1 cellular context compared by ENCODE assay signal in the genomic region with DNA sequence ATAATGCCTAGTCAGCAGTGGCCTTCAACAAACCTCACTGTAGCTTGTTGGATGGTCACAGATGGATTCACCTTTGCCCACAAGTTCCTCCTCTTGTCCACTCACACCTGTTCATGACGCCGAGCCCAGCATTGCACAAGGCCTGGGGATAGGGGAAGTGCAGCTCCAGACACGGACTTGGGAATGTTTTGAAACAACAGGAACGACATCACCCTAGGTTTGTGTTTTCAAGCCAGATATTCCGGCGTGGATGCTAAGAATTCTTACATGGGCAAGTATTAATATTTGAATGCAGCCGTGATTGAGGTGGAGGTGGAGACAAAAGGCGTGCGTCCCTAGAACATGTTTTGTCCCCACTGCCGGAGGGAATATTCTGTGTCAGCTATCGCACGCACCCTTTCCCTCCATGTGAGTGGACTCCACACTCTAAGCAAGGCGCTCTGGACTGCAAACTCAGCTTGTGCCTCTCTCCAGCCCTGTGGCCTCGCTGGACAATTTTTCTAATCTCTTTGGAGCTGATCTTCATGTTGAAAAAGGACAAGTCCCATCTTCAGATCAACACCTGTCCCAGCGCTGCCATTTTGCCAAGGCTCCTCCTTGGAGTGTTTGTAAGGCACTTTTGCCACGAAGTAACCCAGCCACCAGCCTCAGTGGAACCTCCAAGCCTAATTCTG.
TF ChIP-seq lines count a peak whose summit lies in the region.

No MANE protein-coding gene starts in this region.

TF ChIP-seq in IMR-90, 13 proteins besides CTCF, POLR2A, EP300 and RAD21:
- TF ChIP-seq, protein P1, sequence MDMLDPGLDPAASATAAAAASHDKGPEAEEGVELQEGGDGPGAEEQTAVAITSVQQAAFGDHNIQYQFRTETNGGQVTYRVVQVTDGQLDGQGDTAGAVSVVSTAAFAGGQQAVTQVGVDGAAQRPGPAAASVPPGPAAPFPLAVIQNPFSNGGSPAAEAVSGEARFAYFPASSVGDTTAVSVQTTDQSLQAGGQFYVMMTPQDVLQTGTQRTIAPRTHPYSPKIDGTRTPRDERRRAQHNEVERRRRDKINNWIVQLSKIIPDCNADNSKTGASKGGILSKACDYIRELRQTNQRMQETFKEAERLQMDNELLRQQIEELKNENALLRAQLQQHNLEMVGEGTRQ (IDR thresholded peaks at IDR 0.05; ENCODE audit: low read depth, low read length) = no peak
- TF ChIP-seq MAZ (IDR thresholded peaks at IDR 0.05; ENCODE audit: borderline replicate concordance, low read depth, low read length) = no peak
- TF ChIP-seq SMC3 (IDR thresholded peaks at IDR 0.05; ENCODE audit: low read depth, low read length) = no peak
- TF ChIP-seq RFX5 (IDR thresholded peaks at IDR 0.05; ENCODE audit: low read depth, low read length) = no peak
- no peak for TF ChIP-seq MXI1 (IDR thresholded peaks at IDR 0.05; ENCODE audit: borderline replicate concordance, low read depth, low read length)
- no peak for TF ChIP-seq CHD1 (IDR thresholded peaks at IDR 0.05; ENCODE audit: low read depth, low read length)
- TF ChIP-seq RCOR1 (IDR thresholded peaks at IDR 0.05; ENCODE audit: insufficient replicate concordance, low read length) = no peak
- TF ChIP-seq, protein P2, sequence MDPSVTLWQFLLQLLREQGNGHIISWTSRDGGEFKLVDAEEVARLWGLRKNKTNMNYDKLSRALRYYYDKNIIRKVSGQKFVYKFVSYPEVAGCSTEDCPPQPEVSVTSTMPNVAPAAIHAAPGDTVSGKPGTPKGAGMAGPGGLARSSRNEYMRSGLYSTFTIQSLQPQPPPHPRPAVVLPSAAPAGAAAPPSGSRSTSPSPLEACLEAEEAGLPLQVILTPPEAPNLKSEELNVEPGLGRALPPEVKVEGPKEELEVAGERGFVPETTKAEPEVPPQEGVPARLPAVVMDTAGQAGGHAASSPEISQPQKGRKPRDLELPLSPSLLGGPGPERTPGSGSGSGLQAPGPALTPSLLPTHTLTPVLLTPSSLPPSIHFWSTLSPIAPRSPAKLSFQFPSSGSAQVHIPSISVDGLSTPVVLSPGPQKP (IDR thresholded peaks at IDR 0.05; ENCODE audit: borderline replicate concordance, low read depth, low read length) = no peak
- no peak for TF ChIP-seq BHLHE40 (IDR thresholded peaks at IDR 0.05; ENCODE audit: low read depth, low read length)
- TF ChIP-seq MAFK (IDR thresholded peaks at IDR 0.05; ENCODE audit: low read depth, low read length) = no peak; the same call in 1 of the 2 replicates
- TF ChIP-seq CEBPB (IDR thresholded peaks at IDR 0.05; ENCODE audit: low read depth, low read length) = no peak
- no peak for TF ChIP-seq NFE2L2 (IDR thresholded peaks at IDR 0.05; ENCODE audit: low read depth, low read length)
- no peak for TF ChIP-seq FOS (IDR thresholded peaks at IDR 0.05; ENCODE audit: low read depth, low read length)
